ENCODE assay signal across 1 cellular context in the genomic region with DNA sequence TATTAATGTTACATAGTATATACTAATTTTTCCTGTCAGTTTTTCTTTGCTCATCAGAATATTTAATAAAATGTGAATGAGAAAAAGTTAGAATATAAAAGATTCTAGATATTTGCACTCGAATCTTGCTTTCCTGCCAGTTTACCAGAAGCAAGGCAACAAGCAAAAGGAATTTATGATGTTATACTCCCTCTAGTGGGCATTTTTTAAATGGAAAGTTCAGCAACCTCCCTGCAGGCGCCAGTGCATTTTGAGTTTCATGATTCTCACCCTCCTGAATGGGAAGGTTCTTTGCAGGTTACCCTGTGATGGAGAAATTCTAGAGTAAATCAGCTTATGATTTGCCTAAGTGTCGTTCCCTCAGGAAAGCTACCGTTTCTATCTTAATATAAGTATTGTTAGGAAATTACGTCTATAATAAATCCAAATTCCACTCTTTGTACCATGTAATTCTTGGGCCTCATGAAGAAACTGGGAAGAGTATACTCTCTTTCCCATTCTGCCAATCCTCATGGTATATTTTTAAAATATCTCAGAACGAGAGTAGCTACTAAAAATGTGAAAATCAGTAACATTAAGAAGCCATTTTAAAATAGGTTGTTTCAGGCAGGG.
TF ChIP-seq lines count a peak whose summit lies in the region.

No MANE protein-coding gene starts in this region.

TF ChIP-seq in HCT116, 20 proteins besides CTCF, POLR2A, EP300 and RAD21 (continued from another document):
- TF ChIP-seq ZBTB33 (IDR thresholded peaks at IDR 0.05; ENCODE audit: extremely low read depth, insufficient replicate concordance, low read length) (no peak), ZFX (IDR thresholded peaks at IDR 0.05) (no peak), MAX (IDR thresholded peaks at IDR 0.05) (no peak), JUND (IDR thresholded peaks at IDR 0.05) (no peak), TCF7L2 (IDR thresholded peaks at IDR 0.05; ENCODE audit: borderline replicate concordance, extremely low read depth, insufficient read depth, insufficient read length) (no peak), CBX3 (IDR thresholded peaks at IDR 0.05; ENCODE audit: low read depth) (no peak), FOSL1 (IDR thresholded peaks at IDR 0.05; ENCODE audit: low read depth) (no peak)
- TF ChIP-seq, protein P1, sequence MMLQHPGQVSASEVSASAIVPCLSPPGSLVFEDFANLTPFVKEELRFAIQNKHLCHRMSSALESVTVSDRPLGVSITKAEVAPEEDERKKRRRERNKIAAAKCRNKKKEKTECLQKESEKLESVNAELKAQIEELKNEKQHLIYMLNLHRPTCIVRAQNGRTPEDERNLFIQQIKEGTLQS (IDR thresholded peaks at IDR 0.05), result no peak
TF ChIP-seq in HCT116: peak in this region for 0.
